Comparison of ENCODE assay signal across 11 cellular contexts in the genomic region with DNA sequence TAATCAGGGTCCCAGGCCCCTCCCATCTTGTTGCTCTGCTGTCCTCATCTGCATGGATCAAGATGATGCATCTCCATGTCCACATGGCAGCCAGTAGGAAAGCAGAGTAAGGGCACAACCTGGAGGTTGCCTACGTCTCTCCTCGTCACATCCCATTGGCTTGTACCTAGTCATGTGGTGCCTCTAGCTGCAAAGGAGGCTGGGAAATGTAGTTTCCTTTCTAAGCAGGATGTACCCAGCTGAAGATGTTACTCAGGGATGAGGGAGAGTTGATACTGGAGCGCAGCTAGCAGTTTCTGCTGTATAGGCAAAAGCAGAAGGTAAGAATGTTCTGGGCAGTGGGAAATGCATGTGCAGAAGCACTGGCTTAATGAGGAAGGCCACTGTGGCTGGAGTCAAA. TPM values are rescaled to one million over a fixed set of nuclear protein-coding genes. Genes with fewer than 3 reads are reported as not detected.
A peak's percentile ranks its signal among the peaks of the same experiment; 100 is the strongest.
DNase-seq lines count a peak whose midpoint lies in the region; ATAC-seq and TF ChIP-seq lines count a peak whose summit lies in the region.
"Had no signal": no experiment of that assay in that cellular context is flagged by ENCODE, and none has a peak within 500 bp of the region (broad histone marks: within the 10 kb centered on the region; RNA-seq: fewer than 3 reads in every experiment).

No MANE protein-coding gene starts in this region.

- no peak overlapping the region for H2AFZ ChIP-seq in SK-N-SH (ENCODE audit: low read depth)
- no peak overlapping the region for H2AFZ ChIP-seq in PC-3 (ENCODE audit: low read length)

- no TSS peak for BruUV-seq in PC-3 (replicated peaks; lab: Mats Ljungman, UMichigan)

- no peaks in the 10 kb centered on the region for H3K9me2 ChIP-seq in SK-N-SH
- no peaks in the 10 kb centered on the region for H3K9me2 ChIP-seq in PC-3 (replicated peaks; ENCODE audit: low read length)

- H4K20me1 ChIP-seq in SK-N-SH (ENCODE audit: insufficient read depth) (peaks cover 3% of the 10 kb centered on the region; the same call in 1 of the 2 replicates), PC-3 (ENCODE audit: low read length) (no peaks in the 10 kb centered on the region)

- TF ChIP-seq RAD21 in SK-N-SH (IDR thresholded peaks at IDR 0.05; ENCODE audit: low read length): no peak

- H3K36me3 ChIP-seq in SK-N-SH (replicated peaks in 1 of 2; ENCODE audit: control insufficient read depth in 1 of 2, insufficient read depth in 2 of 2, low read length in 1 of 2) (peaks cover 0 to 9% of the 10 kb centered on the region in 2 experiments), PC-3 (ENCODE audit: low read depth, low read length) (peaks cover 8% of the 10 kb centered on the region; the same call in 1 of the 2 replicates), gastrocnemius medialis (no peaks in the 10 kb centered on the region), upper lobe of right lung (no peaks in the 10 kb centered on the region)

- H3K9ac ChIP-seq in SK-N-SH: no peak overlapping the region
- H3K9ac ChIP-seq in PC-3 (ENCODE audit: low read length): no peak overlapping the region

- H3K4me1 ChIP-seq in SK-N-SH (ENCODE audit: control insufficient read depth in 1 of 2, insufficient read depth in 2 of 2, low read depth in 1 of 2, low read length in 1 of 2) (peaks cover 13 to 14% of the 10 kb centered on the region in 2 experiments; a peak in 3 of 4 replicates), PC-3 (ENCODE audit: insufficient read depth, low read length) (peaks cover 19% of the 10 kb centered on the region), foreskin keratinocyte (peaks cover 15% of the 10 kb centered on the region), gastrocnemius medialis (peaks cover 48 to 51% of the 10 kb centered on the region in 2 donors), upper lobe of right lung (peaks cover 19% of the 10 kb centered on the region)

- peaks cover 96% of the 10 kb centered on the region for H3K79me2 ChIP-seq in SK-N-SH (ENCODE audit: insufficient read depth)
- H3K79me2 ChIP-seq in PC-3 (ENCODE audit: low read length): peaks cover 83% of the 10 kb centered on the region

- DNase-seq in SK-N-SH: no peak
- DNase-seq in PC-3: peak; percentile 16
- DNase-seq in foreskin keratinocyte: no peak
- no peak for DNase-seq in gastrocnemius medialis
- no peak for DNase-seq in midbrain (lab: John Stamatoyannopoulos, UW)
- no peak for DNase-seq in upper lobe of right lung
- DNase-seq: activated CD8-positive, alpha-beta memory T cell treated with anti-CD3 and anti-CD28 coated beads, Interleukin-2, amount 50 U/mL, for 4 hours; hypothalamus; right cardiac atrium had no signal

- H3K9me3 ChIP-seq in SK-N-SH: no peaks in the 10 kb centered on the region
- H3K9me3 ChIP-seq in PC-3 (ENCODE audit: low read length): no peaks in the 10 kb centered on the region
- no peaks in the 10 kb centered on the region for H3K9me3 ChIP-seq in gastrocnemius medialis
- H3K9me3 ChIP-seq in upper lobe of right lung: no peaks in the 10 kb centered on the region

- H3K27me3 ChIP-seq in SK-N-SH (ENCODE audit: insufficient read depth) (no peaks in the 10 kb centered on the region), PC-3 (ENCODE audit: low read length) (no peaks in the 10 kb centered on the region), foreskin keratinocyte (no peaks in the 10 kb centered on the region), gastrocnemius medialis (no peaks in the 10 kb centered on the region), upper lobe of right lung (no peaks in the 10 kb centered on the region)

- CTCF ChIA-PET in SK-N-SH (lab: Yijun Ruan, JAX): interaction anchor here (0.8 to 2.0 kb wide), 4 partner anchors 11 to 97 kb away, joined by 3 to 5 read pairs (median 4); no protein-coding TSS in a partner anchor
- CTCF ChIA-PET in PC-3 (lab: Charles Lee): no interaction called here

- TF ChIP-seq POLR2A in gastrocnemius medialis (IDR thresholded peaks at IDR 0.05): no peak

- H3K4me2 ChIP-seq in SK-N-SH: no peak overlapping the region
- H3K4me2 ChIP-seq in PC-3 (ENCODE audit: low read length): no peak overlapping the region

- no peak overlapping the region for H3K27ac ChIP-seq in SK-N-SH (ENCODE audit: low read depth in 2 of 2, low read length in 1 of 2)
- H3K27ac ChIP-seq in PC-3 (ENCODE audit: low read length): no peak overlapping the region
- H3K27ac ChIP-seq in foreskin keratinocyte: no peak overlapping the region
- peak overlapping the region; percentile 26 to 92 (median 90) for H3K27ac ChIP-seq in gastrocnemius medialis
- no peak overlapping the region for H3K27ac ChIP-seq in upper lobe of right lung

- in situ Hi-C loops in gastrocnemius medialis (cut with MboI; ENCODE audit: low sequenced_read_pairs in 4 of 4): loop anchor here in 1 of 4 donors (25.0 kb wide), 1 partner anchor 92 kb away; no protein-coding TSS in a partner anchor

- ATAC-seq in SK-N-SH treated with all-trans-retinoic acid at 6 μM for 48 hours (no peak), PC-3 (no peak), foreskin keratinocyte (peak; percentile 29), gastrocnemius medialis (no peak), HG03280 (IDR thresholded peaks at IDR 0.05; ENCODE audit: unreplicated experiment) (no peak), upper lobe of right lung (no peak)
- ATAC-seq: right cardiac atrium had no signal

- POLR2A ChIA-PET in SK-N-SH (lab: Yijun Ruan, JAX) (no interaction called here), PC-3 (lab: Charles Lee; ENCODE audit: unreplicated experiment) (no interaction called here)

- TF ChIP-seq EP300 in SK-N-SH (IDR thresholded peaks at IDR 0.05; ENCODE audit: borderline replicate concordance in 1 of 2, low read depth in 1 of 2, low read length in 1 of 2): no peak

- intact Hi-C loops in PC-3 (cut with micrococcal nuclease): no loop called here
- intact Hi-C loops in gastrocnemius medialis (cut with DNase I; ENCODE audit: low total_unique reads): no loop called here
- intact Hi-C loops in upper lobe of right lung (cut with DNase I): no loop called here

- no peak for TF ChIP-seq CTCF in SK-N-SH (IDR thresholded peaks at IDR 0.05)
- TF ChIP-seq CTCF in PC-3 (conservative IDR thresholded peaks at IDR 0.05; ENCODE audit: low read depth, low read length): no peak
- no peak for TF ChIP-seq CTCF in foreskin keratinocyte (conservative IDR thresholded peaks at IDR 0.05)
- no peak for TF ChIP-seq CTCF in gastrocnemius medialis (IDR thresholded peaks at IDR 0.05 in 4 of 5, conservative IDR thresholded peaks at IDR 0.05 in 1 of 5)
- no peak for TF ChIP-seq CTCF in upper lobe of right lung (IDR thresholded peaks at IDR 0.05)

- no peak overlapping the region for H3K4me3 ChIP-seq in SK-N-SH (ENCODE audit: low read depth in 2 of 2, low read length in 1 of 2)
- H3K4me3 ChIP-seq in PC-3 (ENCODE audit: low read length): no peak overlapping the region
- no peak overlapping the region for H3K4me3 ChIP-seq in gastrocnemius medialis
- no peak overlapping the region for H3K4me3 ChIP-seq in upper lobe of right lung

- peaks cover 14% of the 10 kb centered on the region for H3F3A ChIP-seq in SK-N-SH (replicated peaks; ENCODE audit: insufficient read depth)
- H3F3A ChIP-seq in PC-3 (ENCODE audit: low read length, unreplicated experiment): no peaks in the 10 kb centered on the region

- WGBS in SK-N-SH (ENCODE audit: low lambda C conversion rate): 88% methylated on average over 3 of the region's 3 CpGs

TF ChIP-seq in SK-N-SH, 30 proteins besides CTCF, POLR2A, EP300 and RAD21:
- no peak for TF ChIP-seq NRF1 (IDR thresholded peaks at IDR 0.05; ENCODE audit: low read depth, low read length)
- TF ChIP-seq USF1 (IDR thresholded peaks at IDR 0.05; ENCODE audit: borderline replicate concordance, low read depth): peak; percentile 75; the same call in 1 of the 2 replicates

TF ChIP-seq in SK-N-SH treated with all-trans-retinoic acid at 6 μM for 48 hours, 23 proteins besides CTCF, POLR2A, EP300 and RAD21:
- no peak for TF ChIP-seq OSR1 (CRISPR knock-in tag; IDR thresholded peaks at IDR 0.05)

RNA-seq across cellular contexts. Expression of gene ABCC1, which starts 20.8 kb away (rescaled TPM):
- 17.7 and 23.7 TPM in 2 replicates for polyA plus RNA-seq in SK-N-SH (2012; rRNA removed)
- 13.4 and 19.1 TPM in 2 replicates for polyA plus RNA-seq in SK-N-SH (2012; cell fraction: cytosol; rRNA removed)
- polyA plus RNA-seq in SK-N-SH (2012; cell fraction: nucleus; rRNA removed): 49.9 and 61.1 TPM in 2 replicates
- total RNA-seq in PC-3 (2014; rRNA removed): 16.1 and 29.0 TPM in 2 replicates
- 22.1 and 22.3 TPM in 2 replicates for total RNA-seq in foreskin keratinocyte
- 7.0 and 8.9 TPM in 2 replicates for polyA plus RNA-seq in foreskin keratinocyte
- total RNA-seq in gastrocnemius medialis: 10 to 100 TPM; 19.3 to 43.7 (median 26.2) TPM
- 50.6 TPM for total RNA-seq in upper lobe of right lung

Comparison
In these comparisons a context has a peak if more than half of its experiments do, and no peak if none do; other contexts are left out.
1. H3K27ac ChIP-seq: peak in gastrocnemius medialis (4 of 4); none in SK-N-SH (0 of 2), PC-3 (single experiment), foreskin keratinocyte (single experiment) and upper lobe of right lung (single experiment).